Comparison of ENCODE assay signal across 10 cellular contexts in the genomic region with DNA sequence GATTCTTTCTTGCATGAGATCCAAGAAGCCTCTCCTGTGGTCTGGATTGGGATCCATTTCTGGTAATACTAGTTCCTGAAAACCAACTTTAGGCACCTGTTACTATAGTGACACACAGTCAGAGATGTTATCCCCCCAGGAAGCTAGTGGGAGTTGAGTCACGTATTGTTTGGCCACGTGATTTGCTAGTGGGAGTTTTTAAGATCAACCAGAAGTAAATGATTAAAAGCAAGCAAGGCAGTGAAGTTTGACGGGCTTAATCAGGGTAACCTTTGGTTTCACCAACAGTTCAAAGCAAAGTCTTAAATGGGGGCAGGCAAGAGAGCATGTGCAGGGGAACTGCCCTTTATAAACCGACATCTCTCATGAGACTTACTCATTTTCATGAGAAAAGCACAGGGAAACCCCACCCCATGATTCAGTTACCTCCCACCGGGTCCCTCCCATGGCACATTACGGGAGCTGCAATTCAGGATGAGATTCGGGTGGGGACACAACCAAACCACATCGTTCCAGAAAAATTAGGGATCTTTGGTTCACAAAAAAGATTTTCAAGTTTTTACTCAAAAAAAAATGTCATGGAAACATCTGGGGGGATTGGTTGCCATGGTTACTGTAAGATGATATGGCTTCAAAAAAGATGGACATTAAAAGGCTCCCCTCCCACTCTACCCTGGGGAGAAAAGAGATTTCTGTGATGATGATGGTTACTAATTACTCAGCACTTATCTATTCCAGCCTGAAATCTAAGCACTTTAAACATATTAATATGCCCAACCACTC.
A peak's percentile ranks its signal among the peaks of the same experiment; 100 is the strongest.
DNase-seq lines count a peak whose midpoint lies in the region; ATAC-seq, FAIRE-seq and TF ChIP-seq lines count a peak whose summit lies in the region.
"Had no signal": no experiment of that assay in that cellular context is flagged by ENCODE, and none has a peak within 500 bp of the region (broad histone marks: within the 10 kb centered on the region; RNA-seq: fewer than 3 reads in every experiment).

No MANE protein-coding gene starts in this region.

- FAIRE-seq in GM12891 (lab: Jason Lieb, UNC), result no peak

- DNase-seq in GM12891 (ENCODE audit: insufficient read length, low spot score) (no peak), GM20000 (ENCODE audit: low spot score) (peak; percentile 29), iris pigment epithelial cell (ENCODE audit: low read depth) (peak; percentile 22), cerebellar nuclear complex (lab: John Stamatoyannopoulos, UW) (no peak), erythroblast (lab: John Stamatoyannopoulos, UW) (no peak), NCI-H526 treated with DMSO at 0.1 percent for 48 hours (lab: John Stamatoyannopoulos, UW) (no peak)
- DNase-seq in activated CD8-positive, alpha-beta memory T cell treated with anti-CD3 and anti-CD28 coated beads, Interleukin-2, amount 50 U/mL, for 48 hours, result no peak
- DNase-seq: activated CD4-positive, CD25-positive, alpha-beta regulatory T cell treated with anti-CD3 and anti-CD28 coated beads, Interleukin-2, amount 50 U/mL, for 72 hours; MM.1S had no signal

- TF ChIP-seq POLR2A in GM12891 (IDR thresholded peaks at IDR 0.05; ENCODE audit: low read depth, low read length) (no peak), erythroblast (IDR thresholded peaks at IDR 0.05; ENCODE audit: low read length) (no peak)

- no peak for TF ChIP-seq CTCF in GM20000 (IDR thresholded peaks at IDR 0.05; ENCODE audit: extremely low read depth, missing control alignments)

- peak; percentile 45 for ATAC-seq in HG03469 (IDR thresholded peaks at IDR 0.05; ENCODE audit: unreplicated experiment)

TF ChIP-seq in GM12891, 5 proteins besides CTCF, POLR2A, EP300 and RAD21:
- no peak for TF ChIP-seq POU2F2 (IDR thresholded peaks at IDR 0.05; ENCODE audit: low read depth, low read length)
- no peak for TF ChIP-seq TAF1 (IDR thresholded peaks at IDR 0.05; ENCODE audit: low read depth, low read length)
- peak; percentile 35; the same call in 1 of the 2 replicates for TF ChIP-seq SPI1 (IDR thresholded peaks at IDR 0.05; ENCODE audit: low read depth, low read length)
- peak; percentile 39 for TF ChIP-seq PAX5 (IDR thresholded peaks at IDR 0.05; ENCODE audit: insufficient read depth, low read length, severe bottlenecking)

Comparison
In these comparisons a context has a peak if more than half of its experiments do, and no peak if none do; other contexts are left out.
1. DNase-seq: peak in GM20000 (single experiment) and iris pigment epithelial cell (single experiment); none in GM12891 (single experiment), cerebellar nuclear complex (0 of 2), activated CD8-positive, alpha-beta memory T cell treated with anti-CD3 and anti-CD28 coated beads, Interleukin-2, amount 50 U/mL, for 48 hours (single experiment), erythroblast (0 of 2) and NCI-H526 treated with DMSO at 0.1 percent for 48 hours (single experiment).